4 cellular contexts compared by ENCODE assay signal in genomic region chr12:40889329-40889728, GRCh38.
A peak's percentile ranks its signal among the peaks of the same experiment; 100 is the strongest.
TF ChIP-seq lines count a peak whose summit lies in the region.

No MANE protein-coding gene starts in this region.

TF ChIP-seq in HepG2, 621 proteins besides CTCF, POLR2A, EP300 and RAD21:
- no peak for TF ChIP-seq ZNF879 (CRISPR knock-in tag; IDR thresholded peaks at IDR 0.05)
- no peak for TF ChIP-seq ZNF143 (CRISPR knock-in tag; IDR thresholded peaks at IDR 0.05)
- no peak for TF ChIP-seq ZBTB42 (CRISPR knock-in tag; IDR thresholded peaks at IDR 0.05)
- TF ChIP-seq SAP130 (CRISPR knock-in tag; IDR thresholded peaks at IDR 0.05; ENCODE audit: low read depth): no peak
- no peak for TF ChIP-seq SRF (IDR thresholded peaks at IDR 0.05; ENCODE audit: low read depth, low read length)
- TF ChIP-seq MAFF (IDR thresholded peaks at IDR 0.05; ENCODE audit: low read depth, low read length): peak; percentile 45; the same call in 1 of the 2 replicates
- peak in 1 of 2 experiments; percentile 55; a peak in 2 of 4 replicates for TF ChIP-seq MAFK (conservative IDR thresholded peaks at IDR 0.05 in 1 of 2, IDR thresholded peaks at IDR 0.05 in 1 of 2; ENCODE audit: low read length in 2 of 2)

TF ChIP-seq in A549, 52 proteins besides CTCF, POLR2A, EP300 and RAD21:
- peak; percentile 62 for TF ChIP-seq MAFK (IDR thresholded peaks at IDR 0.05; ENCODE audit: partially characterized antibody)
- TF ChIP-seq FOXS1 (CRISPR knock-in tag; IDR thresholded peaks at IDR 0.05): no peak

TF ChIP-seq in IMR-90, 13 proteins besides CTCF, POLR2A, EP300 and RAD21:
- TF ChIP-seq MAFK (IDR thresholded peaks at IDR 0.05; ENCODE audit: low read depth, low read length) (0 out of 2 replicates have a peak, but pooled peaks have one; percentile 10), RCOR1 (IDR thresholded peaks at IDR 0.05; ENCODE audit: insufficient replicate concordance, low read length) (no peak)

TF ChIP-seq in K562, 482 proteins besides CTCF, POLR2A, EP300 and RAD21:
- TF ChIP-seq ZNF316 (IDR thresholded peaks at IDR 0.05) (peak; percentile 28; the same call in 1 of the 2 replicates), MAFF (IDR thresholded peaks at IDR 0.05; ENCODE audit: low read length) (peak; percentile 6; the same call in 1 of the 2 replicates)
- TF ChIP-seq, protein P1, sequence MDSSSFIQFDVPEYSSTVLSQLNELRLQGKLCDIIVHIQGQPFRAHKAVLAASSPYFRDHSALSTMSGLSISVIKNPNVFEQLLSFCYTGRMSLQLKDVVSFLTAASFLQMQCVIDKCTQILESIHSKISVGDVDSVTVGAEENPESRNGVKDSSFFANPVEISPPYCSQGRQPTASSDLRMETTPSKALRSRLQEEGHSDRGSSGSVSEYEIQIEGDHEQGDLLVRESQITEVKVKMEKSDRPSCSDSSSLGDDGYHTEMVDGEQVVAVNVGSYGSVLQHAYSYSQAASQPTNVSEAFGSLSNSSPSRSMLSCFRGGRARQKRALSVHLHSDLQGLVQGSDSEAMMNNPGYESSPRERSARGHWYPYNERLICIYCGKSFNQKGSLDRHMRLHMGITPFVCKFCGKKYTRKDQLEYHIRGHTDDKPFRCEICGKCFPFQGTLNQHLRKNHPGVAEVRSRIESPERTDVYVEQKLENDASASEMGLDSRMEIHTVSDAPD (CRISPR knock-in tag; IDR thresholded peaks at IDR 0.05): no peak
TF ChIP-seq in K562: peak in this region for 2.
